1 cellular context compared by ENCODE assay signal in genomic region chr3:33868309-33868708, GRCh38.
TF ChIP-seq lines count a peak whose summit lies in the region.

No MANE protein-coding gene starts in this region.

TF ChIP-seq in K562, 482 proteins besides CTCF, POLR2A, EP300 and RAD21:
- no peak for TF ChIP-seq TSHZ1 (CRISPR knock-in tag; IDR thresholded peaks at IDR 0.05)
- no peak for TF ChIP-seq SIN3B (IDR thresholded peaks at IDR 0.05; ENCODE audit: low read depth)
- TF ChIP-seq ZBTB9 (CRISPR knock-in tag; IDR thresholded peaks at IDR 0.05): no peak
- no peak for TF ChIP-seq CBFB (CRISPR knock-in tag; IDR thresholded peaks at IDR 0.05)
- no peak for TF ChIP-seq ZNF655 (CRISPR knock-in tag; IDR thresholded peaks at IDR 0.05)
- TF ChIP-seq RBM25 (IDR thresholded peaks at IDR 0.05; ENCODE audit: low read depth, low read length, severe bottlenecking): no peak
- TF ChIP-seq ZNF445 (CRISPR knock-in tag; IDR thresholded peaks at IDR 0.05; ENCODE audit: low read depth): no peak
- TF ChIP-seq ADNP (tag; IDR thresholded peaks at IDR 0.05): no peak
- TF ChIP-seq CEBPZ (IDR thresholded peaks at IDR 0.05; ENCODE audit: borderline replicate concordance, low read depth, low read length): no peak
- TF ChIP-seq CREB3 (tag; conservative IDR thresholded peaks at IDR 0.05; ENCODE audit: low read depth): no peak
- no peak for TF ChIP-seq CBX8 (IDR thresholded peaks at IDR 0.05; ENCODE audit: borderline replicate concordance, extremely low read depth, low read depth, low read length, poor library complexity, severe bottlenecking)
- no peak for TF ChIP-seq ZNF75A (CRISPR knock-in tag; IDR thresholded peaks at IDR 0.05)
- TF ChIP-seq EZH2 (IDR thresholded peaks at IDR 0.05; ENCODE audit: borderline replicate concordance, low read depth, low read length): no peak
- TF ChIP-seq CEBPG (CRISPR knock-in tag; IDR thresholded peaks at IDR 0.05): no peak
- no peak for TF ChIP-seq CEBPG (tag; conservative IDR thresholded peaks at IDR 0.05 in 1 of 2, IDR thresholded peaks at IDR 0.05 in 1 of 2)
- no peak for TF ChIP-seq CBX5 (IDR thresholded peaks at IDR 0.05; ENCODE audit: borderline replicate concordance, low read depth)
- no peak for TF ChIP-seq WHSC1 (IDR thresholded peaks at IDR 0.05; ENCODE audit: low read length)
- TF ChIP-seq HOXB6 (CRISPR knock-in tag; IDR thresholded peaks at IDR 0.05; ENCODE audit: borderline replicate concordance): no peak
- no peak for TF ChIP-seq BMI1 (IDR thresholded peaks at IDR 0.05; ENCODE audit: low read length)
- TF ChIP-seq KAT7 (CRISPR knock-in tag; IDR thresholded peaks at IDR 0.05; ENCODE audit: borderline replicate concordance): no peak
TF ChIP-seq in K562: peak in this region for 0.
